ENCODE assay signal across 20 cellular contexts in the genomic region with DNA sequence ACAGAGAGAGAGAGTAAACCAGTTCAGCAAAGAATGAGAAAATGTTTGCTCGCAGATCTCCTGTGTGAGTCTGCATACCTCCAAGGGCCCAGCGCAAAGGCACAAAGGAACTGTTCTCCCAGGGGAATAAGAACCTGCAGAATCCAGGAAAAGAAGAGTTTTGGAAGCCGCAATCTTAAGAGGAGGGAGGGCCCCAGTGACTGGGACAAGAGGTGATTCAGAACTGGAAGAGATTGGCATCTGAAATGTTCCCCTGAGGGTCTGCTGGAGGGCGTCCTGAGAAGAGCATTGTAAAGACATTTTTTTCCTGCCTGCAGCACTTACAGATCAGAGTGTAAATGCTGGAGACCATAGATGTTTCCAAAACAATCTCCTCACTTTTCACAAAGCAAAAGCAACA. TPM values are rescaled to one million over a fixed set of nuclear protein-coding genes. Genes with fewer than 3 reads are reported as not detected.
"Had no signal": no experiment of that assay in that cellular context is flagged by ENCODE, and none has a peak within 500 bp of the region (broad histone marks: within the 10 kb centered on the region; RNA-seq: fewer than 3 reads in every experiment).

No MANE protein-coding gene starts in this region.

- DNase-seq: cortex of kidney; dorsolateral prefrontal cortex; effector CD8-positive, alpha-beta T cell; heart left ventricle; hippocampal formation; kidney glomerular epithelial cell; posterior cingulate gyrus; stimulated activated CD4-positive, alpha-beta T cell treated with anti-CD3 and anti-CD28 coated beads, Interleukin-2, amount 100 ng/mL, for 24 hours; stimulated activated CD4-positive, alpha-beta T cell treated with anti-CD3 and anti-CD28 coated beads, Interleukin-4, amount 100 ng/mL, for 4 hours; stimulated activated naive CD4-positive, alpha-beta T cell; stomach; substantia nigra had no signal

- H3K27ac Mint-ChIP-seq: natural killer cell treated with Interleukin-12 subunit alpha and Interleukin-12 subunit beta and Interleukin-15 and Interleukin-18, amount 100 ng/mL, for 72 hours; type B pancreatic cell had no signal

- H3K9me3 Mint-ChIP-seq: natural killer cell treated with Interleukin-12 subunit alpha and Interleukin-12 subunit beta and Interleukin-15 and Interleukin-18, amount 100 ng/mL, for 72 hours; type B pancreatic cell had no signal

- ATAC-seq: esophagus mucosa; heart left ventricle; natural killer cell treated with Interleukin-12 subunit alpha and Interleukin-12 subunit beta and Interleukin-15 and Interleukin-18, amount 100 ng/mL, for 72 hours; sciatic nerve had no signal

- H3K9me3 ChIP-seq: heart left ventricle, stomach, thoracic aorta had no signal

- H3K4me3 Mint-ChIP-seq: natural killer cell treated with Interleukin-12 subunit alpha and Interleukin-12 subunit beta and Interleukin-15 and Interleukin-18, amount 100 ng/mL, for 72 hours; type B pancreatic cell had no signal

- H3K27me3 Mint-ChIP-seq: natural killer cell treated with Interleukin-12 subunit alpha and Interleukin-12 subunit beta and Interleukin-15 and Interleukin-18, amount 100 ng/mL, for 72 hours; type B pancreatic cell had no signal

- H3K27me3 ChIP-seq: dorsolateral prefrontal cortex, heart left ventricle, stomach had no signal

- H3K27ac ChIP-seq: heart left ventricle, stomach, thoracic aorta had no signal

- H3K4me3 ChIP-seq: heart left ventricle, stomach, thoracic aorta had no signal

RNA-seq across cellular contexts. Expression of gene C16orf46, which starts 35.3 kb away (rescaled TPM):
- total RNA-seq: esophagus mucosa, fibroblast of lung, osteocyte, skeletal muscle tissue had no signal
